Comparison of ENCODE assay signal across 8 cellular contexts in the genomic region with DNA sequence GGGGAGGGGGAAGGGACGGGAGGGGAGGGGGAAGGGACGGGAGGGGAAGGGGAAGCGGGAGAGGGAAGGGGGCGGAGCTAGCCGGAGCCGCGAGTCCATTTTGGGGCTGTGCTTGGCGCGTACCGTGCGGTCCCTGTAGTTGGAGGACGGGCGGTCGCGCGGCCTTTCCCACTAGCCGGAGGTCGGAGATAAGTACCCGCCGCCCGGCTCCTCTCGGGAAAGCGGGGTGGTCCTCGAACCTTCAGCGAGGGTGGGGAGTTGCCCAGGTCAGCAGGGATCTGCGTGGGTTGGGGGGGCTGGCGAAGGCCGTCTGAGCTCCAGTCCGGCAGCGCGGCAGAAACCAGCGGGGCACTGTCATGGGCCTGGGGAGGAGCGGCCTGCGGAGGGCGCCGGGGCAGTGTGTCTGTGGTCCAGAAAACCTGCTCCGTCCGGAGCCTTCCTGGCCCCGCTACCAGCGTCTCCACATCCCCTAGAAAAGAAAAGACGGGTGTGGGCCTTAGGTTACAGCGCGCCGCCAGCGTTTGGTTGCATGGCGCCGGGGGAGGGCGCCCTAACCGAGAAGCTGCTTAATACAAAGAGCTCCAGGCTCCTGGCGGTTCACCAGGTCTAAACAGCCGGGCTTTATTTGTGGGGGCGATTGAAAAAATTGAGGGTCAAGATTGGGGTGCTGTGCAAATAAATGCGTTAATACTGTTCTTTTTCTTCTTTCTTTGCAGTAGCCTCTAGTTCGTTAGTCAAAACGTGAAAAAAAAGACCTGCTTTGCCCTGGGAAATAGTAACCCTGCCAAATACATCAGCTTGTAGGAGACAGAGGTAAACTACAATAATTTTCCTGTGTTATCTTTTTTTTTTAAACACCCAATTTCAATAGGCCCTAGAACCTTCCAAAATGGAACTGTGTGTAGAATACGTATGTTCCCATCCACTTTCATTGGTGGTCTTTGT. TPM values are rescaled to one million over a fixed set of nuclear protein-coding genes. Genes with fewer than 3 reads are reported as not detected.
DNase-seq lines count a peak whose midpoint lies in the region; ATAC-seq and TF ChIP-seq lines count a peak whose summit lies in the region.

A gene with protein sequence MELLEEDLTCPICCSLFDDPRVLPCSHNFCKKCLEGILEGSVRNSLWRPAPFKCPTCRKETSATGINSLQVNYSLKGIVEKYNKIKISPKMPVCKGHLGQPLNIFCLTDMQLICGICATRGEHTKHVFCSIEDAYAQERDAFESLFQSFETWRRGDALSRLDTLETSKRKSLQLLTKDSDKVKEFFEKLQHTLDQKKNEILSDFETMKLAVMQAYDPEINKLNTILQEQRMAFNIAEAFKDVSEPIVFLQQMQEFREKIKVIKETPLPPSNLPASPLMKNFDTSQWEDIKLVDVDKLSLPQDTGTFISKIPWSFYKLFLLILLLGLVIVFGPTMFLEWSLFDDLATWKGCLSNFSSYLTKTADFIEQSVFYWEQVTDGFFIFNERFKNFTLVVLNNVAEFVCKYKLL (plus strand): TSS at position 92 of the 945 bp plus-strand sequence. CDS start 14,899 bp downstream, outside the sequence.

- no peaks in the 10 kb centered on the region for H3K9me3 ChIP-seq in ascending aorta
- no peaks in the 10 kb centered on the region for H3K9me3 ChIP-seq in right cardiac atrium (ENCODE audit: control insufficient read depth, low read length)
- H3K9me3 ChIP-seq in aorta (ENCODE audit: control insufficient read depth, low read length) = no peaks in the 10 kb centered on the region

- DNase-seq in GM13976 (ENCODE audit: low spot score) = peak; percentile 88
- DNase-seq in NCI-H146 (lab: John Stamatoyannopoulos, UW) = peak; percentile 90
- DNase-seq in ascending aorta (ENCODE audit: low spot score in 2 of 2) = peak; percentile 74 to 96
- peak; percentile 92 to 97 (median 96) for DNase-seq in right cardiac atrium
- peak; percentile 94 to 95 for DNase-seq in aorta

- peak within 1 kb of the TSS; percentile 96 for H3K9ac ChIP-seq in rectal smooth muscle tissue (ENCODE audit: low read length)

- no peaks in the 10 kb centered on the region for H3K27me3 ChIP-seq in ascending aorta
- no peaks in the 10 kb centered on the region for H3K27me3 ChIP-seq in right cardiac atrium (ENCODE audit: control insufficient read depth, insufficient read depth)
- no peaks in the 10 kb centered on the region for H3K27me3 ChIP-seq in rectal smooth muscle tissue (ENCODE audit: control insufficient read depth, insufficient read depth, low read length)
- no peaks in the 10 kb centered on the region for H3K27me3 ChIP-seq in aorta (ENCODE audit: control insufficient read depth in 1 of 2, insufficient read depth in 2 of 2, low read length in 1 of 2)

- H3K4me1 ChIP-seq in ascending aorta = peaks cover 13 to 40% of the 10 kb centered on the region in 2 donors
- H3K4me1 ChIP-seq in right cardiac atrium (ENCODE audit: control insufficient read depth, insufficient read depth, low read length) = no peaks in the 10 kb centered on the region
- H3K4me1 ChIP-seq in rectal smooth muscle tissue (ENCODE audit: control insufficient read depth, insufficient read depth, low read length) = peaks cover 13% of the 10 kb centered on the region
- peaks cover 7% of the 10 kb centered on the region in 2 donors for H3K4me1 ChIP-seq in aorta (ENCODE audit: control insufficient read depth in 1 of 2, insufficient read depth in 2 of 2, low read length in 2 of 2)

- peak within 1 kb of the TSS; percentile 96 to 99 for H3K4me3 ChIP-seq in ascending aorta
- peak within 1 kb of the TSS; percentile 89 for H3K4me3 ChIP-seq in right cardiac atrium (ENCODE audit: low read length)
- peak within 1 kb of the TSS; percentile 87 for H3K4me3 ChIP-seq in rectal smooth muscle tissue (ENCODE audit: low read length)
- peak within 1 kb of the TSS; percentile 81 to 98 for H3K4me3 ChIP-seq in aorta (ENCODE audit: low read length in 2 of 2)

- intact Hi-C loops in T-helper 2 cell treated with Interferon-gamma antibody and Interleukin-4, amounts not matched to agents 100 ng/mL and 5 ng/mL, for 36 hours (cut with micrococcal nuclease) = loop anchor here (1.0 to 5.0 kb wide), 10 partner anchors 45 to 1585 kb away; a partner anchor contains a TSS
- intact Hi-C loops in ascending aorta (cut with DNase I) = loop anchor here (1.0 to 5.0 kb wide), 7 partner anchors 61 to 913 kb away; a partner anchor contains a TSS
- intact Hi-C loops in right cardiac atrium (cut with DNase I) = loop anchor here in 2 of 4 donors (5.0 to 10.0 kb wide), 2 partner anchors 85 to 528 kb away; no protein-coding TSS in a partner anchor
- intact Hi-C loops in aorta (cut with DNase I) = loop anchor here (1.0 to 5.0 kb wide), 4 partner anchors 74 to 127 kb away; no protein-coding TSS in a partner anchor

- peak; percentile 76 for TF ChIP-seq CTCF in GM13976 (IDR thresholded peaks at IDR 0.05; ENCODE audit: borderline replicate concordance, control extremely low read depth, extremely low read depth, insufficient read depth, missing control alignments)
- TF ChIP-seq CTCF in ascending aorta (IDR thresholded peaks at IDR 0.05) = peak; percentile 61 to 84 (median 78)

- under 1% methylated on average over 54 of the region's 56 CpGs for WGBS in right cardiac atrium
- WGBS in aorta, 2 donors = 0 to 1% methylated on average over 53 to 54 of the region's 56 CpGs

- peaks cover 3 to 14% of the 10 kb centered on the region in 2 donors for H3K36me3 ChIP-seq in ascending aorta
- H3K36me3 ChIP-seq in rectal smooth muscle tissue (ENCODE audit: control insufficient read depth, insufficient read depth, low read length) = no peaks in the 10 kb centered on the region
- no peaks in the 10 kb centered on the region for H3K36me3 ChIP-seq in aorta (ENCODE audit: control insufficient read depth in 1 of 2, insufficient read depth in 2 of 2, low read length in 1 of 2)

- ATAC-seq in HG02840 (IDR thresholded peaks at IDR 0.05; ENCODE audit: low FRiP score, unreplicated experiment) = peak; percentile 69
- ATAC-seq in right cardiac atrium = peak; percentile 91
- peak; percentile 94 for ATAC-seq in aorta (ENCODE audit: low FRiP score)

- H3K27ac ChIP-seq in ascending aorta (peak within 1 kb of the TSS; percentile 99 to 100), right cardiac atrium (ENCODE audit: low read length) (peak within 1 kb of the TSS; percentile 97), rectal smooth muscle tissue (ENCODE audit: low read depth, low read length) (peak within 1 kb of the TSS; percentile 99), aorta (ENCODE audit: low read depth in 1 of 2, low read length in 2 of 2) (peak within 1 kb of the TSS; percentile 80 to 94)

- in situ Hi-C loops in GM13976 (cut with MboI; ENCODE audit: low sequenced_read_pairs, unreplicated experiment) = loop anchor here (10.0 to 25.0 kb wide), 2 partner anchors 918 to 1065 kb away; no protein-coding TSS in a partner anchor

RNA-seq across cellular contexts. Expression of the gene that starts here (rescaled TPM):
- total RNA-seq in T-helper 2 cell treated with Interferon-gamma antibody and Interleukin-4, amounts not matched to agents 100 ng/mL and 5 ng/mL, for 36 hours = 17.9 and 19.1 TPM in 2 replicates
- total RNA-seq in ascending aorta = 13.4 TPM
- total RNA-seq in right cardiac atrium = 10 to 100 TPM; 18.2 to 25.4 (median 21.8) TPM
- polyA plus RNA-seq in right cardiac atrium = 14.0 TPM
- 10 to 100 TPM; 25.0 to 27.6 TPM for total RNA-seq in aorta
- polyA plus RNA-seq in aorta = 10 to 100 TPM in 1 of 2 donors, 1 to 10 TPM in 1; 7.3 to 24.7 TPM

Comparison
In these comparisons a context has a peak if more than half of its experiments do, and no peak if none do; other contexts are left out.
1. Peak in every context shown above with its lines: DNase-seq, ATAC-seq, H3K4me3 ChIP-seq and H3K27ac ChIP-seq.